In the genomic region with DNA sequence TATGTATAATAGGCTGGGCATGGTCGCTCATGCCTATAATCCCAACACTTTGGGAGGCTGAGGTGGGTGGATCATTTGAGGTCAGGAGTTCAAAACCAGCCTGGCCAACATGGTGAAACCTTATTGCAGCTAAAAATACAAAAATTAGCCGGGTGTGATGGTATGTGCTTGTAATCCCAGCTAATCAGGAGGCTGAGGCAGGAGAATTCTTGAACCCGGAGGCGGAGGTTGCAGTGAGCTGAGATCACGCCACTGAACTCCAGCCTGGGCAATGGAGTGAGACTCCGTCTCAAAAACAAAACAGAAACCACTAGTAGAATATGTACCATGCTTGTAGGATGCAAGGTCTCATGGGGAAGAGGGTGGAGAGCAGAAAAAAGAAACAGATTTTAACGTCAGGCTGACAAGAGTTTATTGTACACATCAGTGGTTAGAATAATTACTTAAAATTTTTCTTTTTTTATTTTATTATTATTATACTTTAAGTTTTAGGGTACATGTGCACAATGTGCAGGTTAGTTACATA, we compare ENCODE assay signal across 8 cellular contexts. TPM values are rescaled to one million over a fixed set of nuclear protein-coding genes. Genes with fewer than 3 reads are reported as not detected.
DNase-seq lines count a peak whose midpoint lies in the region; ATAC-seq and TF ChIP-seq lines count a peak whose summit lies in the region.
"Not testable (repeated sequence)": the region's sequence is repeated elsewhere in the genome, so short reads cannot be mapped to it uniquely, and the experiment has no call there.

No MANE protein-coding gene starts in this region.

- BruUV-seq in OCI-LY7 (replicated peaks; lab: Mats Ljungman, UMichigan), result not testable (repeated sequence)

- not testable (repeated sequence) for H3K4me3 ChIP-seq in OCI-LY7 (ENCODE audit: low read depth, low read length, poor library complexity, severe bottlenecking); smooth muscle cell

- not testable (repeated sequence) for H3K9me2 ChIP-seq in OCI-LY7 (ENCODE audit: insufficient read depth, low read length)

- not testable (repeated sequence) for H3K9ac ChIP-seq in smooth muscle cell (ENCODE audit: low read depth)

- intact Hi-C loops in OCI-LY7 (cut with micrococcal nuclease; ENCODE audit: unreplicated experiment), result not testable (repeated sequence)

- not testable (repeated sequence) for H4K20me1 ChIP-seq in OCI-LY7 (ENCODE audit: insufficient read depth, low read length)
- H4K20me1 ChIP-seq in smooth muscle cell (ENCODE audit: low read depth), result peaks cover 44% of the 10 kb centered on the region

- peak; percentile 40 for ATAC-seq in GM18861 (IDR thresholded peaks at IDR 0.05; ENCODE audit: unreplicated experiment)
- peak; percentile 41 for ATAC-seq in GM19452 (IDR thresholded peaks at IDR 0.05; ENCODE audit: unreplicated experiment)
- ATAC-seq in GM21737 (IDR thresholded peaks at IDR 0.05; ENCODE audit: unreplicated experiment), result peak; percentile 43
- peak; percentile 43 for ATAC-seq in HG02884 (IDR thresholded peaks at IDR 0.05; ENCODE audit: unreplicated experiment)
- ATAC-seq in HG03354 (IDR thresholded peaks at IDR 0.05; ENCODE audit: poor library complexity, severe bottlenecking, unreplicated experiment), result peak; percentile 58

- not testable (repeated sequence) for H3K4me2 ChIP-seq in OCI-LY7 (ENCODE audit: low read length)
- H3K4me2 ChIP-seq in smooth muscle cell, result peak overlapping the region; percentile 61

- WGBS in smooth muscle cell (ENCODE audit: low lambda C conversion rate), result 40% methylated on average over 7 of the region's 7 CpGs

- H2AFZ ChIP-seq in OCI-LY7 (ENCODE audit: low read length); smooth muscle cell (ENCODE audit: low read depth): not testable (repeated sequence)

- H3K4me1 ChIP-seq in OCI-LY7 (ENCODE audit: insufficient read depth, low read length, poor library complexity, severe bottlenecking) (peaks cover 52% of the 10 kb centered on the region), smooth muscle cell (ENCODE audit: low read depth) (peaks cover 17% of the 10 kb centered on the region)

- not testable (repeated sequence) for H3K27me3 ChIP-seq in smooth muscle cell (ENCODE audit: low read depth)

- not testable (repeated sequence) for H3K36me3 ChIP-seq in OCI-LY7 (ENCODE audit: insufficient read depth, low read length); smooth muscle cell (ENCODE audit: low read depth)

- H3F3A ChIP-seq in smooth muscle cell (ENCODE audit: low read depth), result peaks cover 10% of the 10 kb centered on the region

- CTCF ChIA-PET in OCI-LY7 (lab: Charles Lee; ENCODE audit: unreplicated experiment), result not testable (repeated sequence)

- H3K79me2 ChIP-seq in OCI-LY7 (ENCODE audit: insufficient read depth, low read depth, low read length), result not testable (repeated sequence)
- H3K79me2 ChIP-seq in smooth muscle cell (ENCODE audit: low read depth), result peaks cover 78% of the 10 kb centered on the region

- TF ChIP-seq CTCF in GM10266 (IDR thresholded peaks at IDR 0.05; ENCODE audit: control insufficient read depth, insufficient read depth, low read depth, missing control alignments); OCI-LY7 (conservative IDR thresholded peaks at IDR 0.05; ENCODE audit: low read length); smooth muscle cell (IDR thresholded peaks at IDR 0.05; ENCODE audit: borderline replicate concordance, insufficient read depth, poor library complexity, severe bottlenecking): not testable (repeated sequence)

- not testable (repeated sequence) for H3K27ac ChIP-seq in OCI-LY7 (ENCODE audit: low read depth, low read length, poor library complexity, severe bottlenecking)
- peak overlapping the region; percentile 31 for H3K27ac ChIP-seq in smooth muscle cell (ENCODE audit: low read depth)

- DNase-seq in GM10266 (ENCODE audit: extremely low spot score) (peak; percentile 45), OCI-LY7 (ENCODE audit: low spot score) (peak; percentile 10)
- DNase-seq in smooth muscle cell (lab: John Stamatoyannopoulos, UW; ENCODE audit: unreplicated experiment), result not testable (repeated sequence)

- POLR2A ChIA-PET in OCI-LY7 (lab: Charles Lee), result not testable (repeated sequence)

- H3K9me3 ChIP-seq in OCI-LY7 (ENCODE audit: low read length); smooth muscle cell (replicated peaks; ENCODE audit: low read depth): not testable (repeated sequence)

RNA-seq across cellular contexts. Expression of gene PRKCE, which starts 44.1 kb away (rescaled TPM):
- total RNA-seq in OCI-LY7 (2014; rRNA removed; shearing (Covaris generic)), result 13.6 and 17.0 TPM in 2 replicates
- total RNA-seq in OCI-LY7 (2022) (42.1 and 50.2 TPM in 2 replicates), smooth muscle cell (16.2 and 20.6 TPM in 2 replicates)
- 25.4 and 29.1 TPM in 2 replicates for polyA plus RNA-seq in smooth muscle cell
